Comparison of ENCODE assay signal across 16 cellular contexts in genomic region chrX:16628511-16628910, GRCh38. TPM values are rescaled to one million over a fixed set of nuclear protein-coding genes. Genes with fewer than 3 reads are reported as not detected.
DNase-seq lines count a peak whose midpoint lies in the region; TF ChIP-seq lines count a peak whose summit lies in the region.
"Not testable (repeated sequence)": the region's sequence is repeated elsewhere in the genome, so short reads cannot be mapped to it uniquely, and the experiment has no call there.
"Had no signal": no experiment of that assay in that cellular context is flagged by ENCODE, and none has a peak within 500 bp of the region (broad histone marks: within the 10 kb centered on the region; RNA-seq: fewer than 3 reads in every experiment).

No MANE protein-coding gene starts in this region.

- H3K27ac ChIP-seq in HUES64 (ENCODE audit: low read depth, low read length) (peak overlapping the region; percentile 78; the same call in 1 of the 2 replicates), brain microvascular endothelial cell (peak overlapping the region; percentile 39)

- peaks cover 19% of the 10 kb centered on the region; the same call in 1 of the 2 replicates for H3K4me1 ChIP-seq in HUES64 (ENCODE audit: insufficient read depth, low read length)

- peaks cover 76% of the 10 kb centered on the region for H3K36me3 Mint-ChIP-seq in nephron progenitor cell (ENCODE audit: low read depth)

- H3K4me3 Mint-ChIP-seq in nephron progenitor cell: not testable (repeated sequence)

- not testable (repeated sequence) for TF ChIP-seq CTCF in brain microvascular endothelial cell (IDR thresholded peaks at IDR 0.05; ENCODE audit: low read depth, low read length, missing control alignments); epithelial cell of esophagus (IDR thresholded peaks at IDR 0.05; ENCODE audit: insufficient read depth, low read depth, low read length, missing control alignments); nephron progenitor cell (IDR thresholded peaks at IDR 0.05)

- H3K9me3 ChIP-seq in HUES64 (ENCODE audit: insufficient read depth, low read depth, low read length): not testable (repeated sequence)

- not testable (repeated sequence) for H3K9ac ChIP-seq in HUES64 (ENCODE audit: low read depth, low read length)

- in situ Hi-C loops in Caki2 (cut with HindIII; ENCODE audit: low pct_unique_long_range_greater_than_20kb, low sequenced_read_pairs); brain microvascular endothelial cell (cut with HindIII; ENCODE audit: low pct_ligation_motif_present, low sequenced_read_pairs): not testable (repeated sequence)

- H3K4me1 Mint-ChIP-seq in nephron progenitor cell: peaks cover 19% of the 10 kb centered on the region

- H3K4me3 ChIP-seq in HUES64 (ENCODE audit: low read length); brain microvascular endothelial cell (ENCODE audit: low read depth, low read length); epithelial cell of esophagus (ENCODE audit: low read length): not testable (repeated sequence)

- H3K9me3 Mint-ChIP-seq in nephron progenitor cell: not testable (repeated sequence)

- H3K27ac Mint-ChIP-seq in nephron progenitor cell: peak overlapping the region; percentile 19

- not testable (repeated sequence) for H3K27me3 Mint-ChIP-seq in nephron progenitor cell (ENCODE audit: low read depth, poor library complexity)

- not testable (repeated sequence) for H3K36me3 ChIP-seq in HUES64 (ENCODE audit: insufficient read depth, low read length); brain microvascular endothelial cell (replicated peaks)

- DNase-seq in Caki2 (ENCODE audit: low read depth): peak; percentile 18
- peak; percentile 62 for DNase-seq in amniotic epithelial cell (ENCODE audit: low read depth)
- DNase-seq in brain microvascular endothelial cell: peak; percentile 43
- peak; percentile 33 for DNase-seq in epithelial cell of esophagus (ENCODE audit: low read depth)
- DNase-seq in glomerular visceral epithelial cell (ENCODE audit: extremely low spot score): peak; percentile 28
- not testable (repeated sequence) for DNase-seq in nephron progenitor cell
- DNase-seq in renal cortical epithelial cell (ENCODE audit: low read depth): peak; percentile 57

- WGBS in HUES64: 59% methylated on average over 6 of the region's 6 CpGs

- H3K27me3 ChIP-seq in HUES64 (ENCODE audit: insufficient read depth, low read length); brain microvascular endothelial cell (replicated peaks): not testable (repeated sequence)

RNA-seq across cellular contexts. Expression of gene S100G, which starts 21.4 kb away (rescaled TPM):
- not detected in 2 replicates for total RNA-seq in Caki2 (2014; rRNA removed; shearing (Covaris generic); ENCODE audit: low replicate concordance)
- polyA plus RNA-seq in HUES64 (2013, experiment 1 of 2): not detected
- polyA plus RNA-seq in HUES64 (2013, experiment 2 of 2): not detected
- not detected in 2 replicates for total RNA-seq in renal cortical epithelial cell
- total RNA-seq: CD4-positive, CD25-positive, alpha-beta regulatory T cell; H4; LHCN-M2; NCI-H460; Right ventricle myocardium superior; RPMI7951 had no signal
- polyA plus RNA-seq: A549; BJ; CD4-positive, CD25-positive, alpha-beta regulatory T cell had no signal
